In genomic region chrX:41259516-41259915, GRCh38 we compare ENCODE assay signal across 1 cellular context.
TF ChIP-seq lines count a peak whose summit lies in the region.

No MANE protein-coding gene starts in this region.

TF ChIP-seq in H1, 55 proteins besides CTCF, POLR2A, EP300 and RAD21 (continued from another document):
- no peak for TF ChIP-seq BACH1 (IDR thresholded peaks at IDR 0.05; ENCODE audit: low read length)
- no peak for TF ChIP-seq EGR1 (IDR thresholded peaks at IDR 0.05; ENCODE audit: borderline replicate concordance, low read depth, low read length)
- TF ChIP-seq POU5F1 (IDR thresholded peaks at IDR 0.05; ENCODE audit: low read depth, low read length): no peak
- TF ChIP-seq ASH2L (IDR thresholded peaks at IDR 0.05; ENCODE audit: low read length): no peak
TF ChIP-seq in H1: peak in this region for 0.
